Comparison of ENCODE assay signal across 23 cellular contexts in the genomic region with DNA sequence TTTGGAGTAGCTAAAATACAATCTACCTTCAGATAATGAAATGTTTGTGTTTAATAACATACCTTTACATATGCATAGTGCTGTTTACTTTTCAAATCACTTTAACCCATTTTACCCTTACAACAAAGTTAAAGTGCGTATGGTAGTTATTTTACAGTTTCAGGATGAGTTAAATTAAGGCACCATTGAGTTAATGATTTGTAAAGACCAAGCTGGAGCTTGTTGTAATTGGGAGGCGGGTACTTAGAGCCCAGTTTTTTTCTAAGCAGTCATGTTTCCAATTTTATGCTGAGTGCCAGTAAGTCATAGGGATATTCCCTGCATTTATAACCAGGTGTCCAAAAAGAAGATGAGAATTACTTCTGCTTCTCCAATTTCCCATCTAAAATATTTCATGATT.
"Had no signal": no experiment of that assay in that cellular context is flagged by ENCODE, and none has a peak within 500 bp of the region (broad histone marks: within the 10 kb centered on the region; RNA-seq: fewer than 3 reads in every experiment).

No MANE protein-coding gene starts in this region.

- H3K4me3 ChIP-seq: dorsolateral prefrontal cortex, hepatocyte, lung, neural progenitor cell, ovary, right lobe of liver, tibial artery, upper lobe of left lung, uterus had no signal

- H3K9me3 ChIP-seq: ovary, right lobe of liver, tibial artery, upper lobe of left lung, uterus had no signal

- DNase-seq: dorsolateral prefrontal cortex; effector CD8-positive, alpha-beta T cell; foreskin melanocyte; head of caudate nucleus; left colon; left ventricle myocardium superior; mesenchymal stem cell; midbrain; nucleus accumbens; ovary; retina; right lobe of liver; stimulated activated CD4-positive, alpha-beta T cell treated with anti-CD3 and anti-CD28 coated beads, Interleukin-4, amount 100 ng/mL, for 1 hour; stimulated activated CD8-positive, alpha-beta memory T cell treated with anti-CD3 and anti-CD28 coated beads, Interleukin-4, amount 100 ng/mL, for 48 hours; stimulated activated naive CD8-positive, alpha-beta T cell treated with anti-CD3 and anti-CD28 coated beads, Interleukin-15, Interleukin-2, amounts not matched to agents 100 U/mL and 50 U/mL, for 24 hours; tibial artery; upper lobe of left lung; uterus had no signal

- H3K27ac ChIP-seq: dorsolateral prefrontal cortex, hepatocyte, neural progenitor cell, ovary, right lobe of liver, tibial artery, upper lobe of left lung, uterus had no signal

- ATAC-seq: left colon; left ventricle myocardium superior; natural killer cell treated with Interleukin-12 subunit alpha and Interleukin-12 subunit beta and Interleukin-15 and Interleukin-18, amount 100 ng/mL, for 72 hours; right lobe of liver; stimulated activated effector memory CD8-positive, alpha-beta T cell treated with anti-CD3 and anti-CD28 coated beads, Interleukin-12 subunit alpha, Interleukin-12 subunit beta, amount 100 ng/mL, for 72 hours; stimulated activated naive CD8-positive, alpha-beta T cell treated with anti-CD3 and anti-CD28 coated beads, Interleukin-15, Interleukin-2, amounts not matched to agents 100 U/mL and 50 U/mL, for 24 hours had no signal

- H3K36me3 ChIP-seq: neural progenitor cell, ovary, right lobe of liver, tibial artery, upper lobe of left lung, uterus had no signal

- H3K27me3 ChIP-seq: hepatocyte, neural progenitor cell, ovary, right lobe of liver, tibial artery, upper lobe of left lung had no signal

- H3K4me1 ChIP-seq: neural progenitor cell, right lobe of liver, tibial artery, upper lobe of left lung, uterus had no signal
